ENCODE assay signal across 20 cellular contexts in the genomic region with DNA sequence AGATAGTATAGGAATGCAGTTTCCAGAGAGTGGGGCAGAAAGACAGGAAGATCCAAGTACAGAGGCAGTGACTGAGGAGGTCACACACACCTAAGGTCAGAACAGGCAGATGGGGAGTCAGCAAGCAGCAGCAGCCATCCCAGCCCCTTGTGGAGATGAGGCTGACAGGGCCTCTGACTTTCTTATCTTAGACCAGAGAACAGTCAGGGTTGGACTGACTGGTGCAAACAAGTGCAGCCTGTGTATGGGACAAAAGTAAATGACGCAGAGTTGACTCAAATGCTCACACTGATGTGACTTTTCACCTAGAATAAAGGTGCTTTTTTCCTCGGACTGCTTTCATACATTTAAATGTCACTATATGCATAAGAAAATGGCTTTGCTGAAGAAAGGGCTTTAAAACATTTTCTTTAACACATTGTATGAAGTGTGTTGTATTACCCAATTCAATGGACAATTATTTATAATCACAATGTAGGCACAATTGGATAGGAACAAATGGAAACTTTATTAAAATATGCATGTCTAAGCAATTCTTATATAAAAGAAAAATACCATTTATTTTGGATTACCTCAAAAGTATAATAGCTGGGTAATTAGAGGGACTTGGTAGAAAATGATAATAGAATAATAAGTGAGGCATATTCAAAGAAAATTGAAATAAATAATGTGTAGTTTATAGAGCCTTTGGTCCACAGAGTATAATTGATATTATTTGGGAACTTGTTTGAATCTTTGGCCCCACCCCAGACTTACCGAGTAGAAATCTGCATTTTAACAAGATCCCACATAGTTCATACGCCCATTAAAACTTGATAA.
DNase-seq lines count a peak whose midpoint lies in the region; ATAC-seq, FAIRE-seq and TF ChIP-seq lines count a peak whose summit lies in the region.
"Had no signal": no experiment of that assay in that cellular context is flagged by ENCODE, and none has a peak within 500 bp of the region (broad histone marks: within the 10 kb centered on the region; RNA-seq: fewer than 3 reads in every experiment).

No MANE protein-coding gene starts in this region.

- no peak overlapping the region for H3K9ac ChIP-seq in HepG2 (ENCODE audit: insufficient read depth, low read depth, low read length)
- no peak overlapping the region for H3K9ac ChIP-seq in neural progenitor cell
- H3K9ac ChIP-seq: BLaER1, GM23248 had no signal

- no peaks in the 10 kb centered on the region for H3K36me3 Mint-ChIP-seq in neural progenitor cell
- H3K36me3 Mint-ChIP-seq: CD14-positive monocyte; CD4-positive, alpha-beta memory T cell; IgD-negative memory B cell had no signal

- no peaks in the 10 kb centered on the region for H3K4me1 Mint-ChIP-seq in neural progenitor cell
- H3K4me1 Mint-ChIP-seq: CD14-positive monocyte; CD4-positive, alpha-beta memory T cell; IgD-negative memory B cell had no signal

- H3F3A ChIP-seq in neural progenitor cell (ENCODE audit: low read depth), result no peaks in the 10 kb centered on the region

- CTCF ChIA-PET in HepG2 (lab: Yijun Ruan, JAX; ENCODE audit: low intra/inter-chr PET ratio, low total read pairs), result no interaction called here

- no peaks in the 10 kb centered on the region for H3K79me2 ChIP-seq in HepG2 (ENCODE audit: insufficient read depth, low read length)
- no peaks in the 10 kb centered on the region for H3K79me2 ChIP-seq in neural progenitor cell (ENCODE audit: low read depth)

- FAIRE-seq in HepG2 (lab: Jason Lieb, UNC), result no peak
- FAIRE-seq: GM19239 had no signal

- TF ChIP-seq RAD21 in HepG2 (CRISPR knock-in tag; IDR thresholded peaks at IDR 0.05), result no peak

- no peak overlapping the region for H3K4me3 Mint-ChIP-seq in neural progenitor cell
- H3K4me3 Mint-ChIP-seq: CD14-positive monocyte; CD4-positive, alpha-beta memory T cell; H9; IgD-negative memory B cell had no signal

- H3K9me3 Mint-ChIP-seq in neural progenitor cell, result no peaks in the 10 kb centered on the region
- H3K9me3 Mint-ChIP-seq: H9 had no signal

- H3K27ac ChIP-seq in HepG2 (ENCODE audit: extremely low read length, insufficient read depth, low read length) (no peak overlapping the region), right lobe of liver (no peak overlapping the region), neural progenitor cell (no peak overlapping the region), spleen (no peak overlapping the region)
- H3K27ac ChIP-seq: 22Rv1, BLaER1, GM23248 had no signal

- TF ChIP-seq CTCF in HepG2 (CRISPR knock-in tag; IDR thresholded peaks at IDR 0.05), result no peak
- TF ChIP-seq CTCF in right lobe of liver (IDR thresholded peaks at IDR 0.05), result no peak
- TF ChIP-seq CTCF in neural progenitor cell (IDR thresholded peaks at IDR 0.05), result no peak
- no peak for TF ChIP-seq CTCF in spleen (IDR thresholded peaks at IDR 0.05 in 8 of 11, conservative IDR thresholded peaks at IDR 0.05 in 3 of 11)

- H3K27me3 Mint-ChIP-seq in neural progenitor cell (ENCODE audit: insufficient read depth, low read depth), result no peaks in the 10 kb centered on the region
- H3K27me3 Mint-ChIP-seq: IgD-negative memory B cell had no signal

- TF ChIP-seq EP300 in HepG2 (IDR thresholded peaks at IDR 0.05; ENCODE audit: low read depth in 2 of 2, low read length in 2 of 2) (no peak), HepG2 (CRISPR knock-in tag; IDR thresholded peaks at IDR 0.05; ENCODE audit: borderline replicate concordance) (no peak)

- intact Hi-C loops in HepG2 (cut with micrococcal nuclease; ENCODE audit: unreplicated experiment) (loop anchor here (10.0 kb wide), 1 partner anchor 688 kb away; no protein-coding TSS in a partner anchor), right lobe of liver (cut with DNase I) (no loop called here), Right ventricle myocardium inferior (cut with DNase I) (no loop called here), spleen (cut with DNase I; ENCODE audit: low total_unique reads) (no loop called here)

- WGBS in HepG2 (ENCODE audit: low lambda C conversion rate), result 0% methylated on average over 4 of the region's 4 CpGs
- WGBS in right lobe of liver (ENCODE audit: insufficient coverage, low coverage, low lambda C conversion rate, missing lambda C conversion rate), result 52% methylated on average over 4 of the region's 4 CpGs
- WGBS in spleen, 5 donors, result 70 to 89% (median 74%) methylated on average over 4 of the region's 4 CpGs

- no peaks in the 10 kb centered on the region for H3K4me1 ChIP-seq in HepG2 (ENCODE audit: insufficient read depth, low read length)
- no peaks in the 10 kb centered on the region for H3K4me1 ChIP-seq in right lobe of liver
- H3K4me1 ChIP-seq in neural progenitor cell, result no peaks in the 10 kb centered on the region
- no peaks in the 10 kb centered on the region for H3K4me1 ChIP-seq in spleen

- TF ChIP-seq POLR2A in HepG2 (IDR thresholded peaks at IDR 0.05; ENCODE audit: insufficient read depth in 1 of 2, low read depth in 2 of 2, low read length in 2 of 2) (no peak), right lobe of liver (IDR thresholded peaks at IDR 0.05) (no peak), spleen (IDR thresholded peaks at IDR 0.05) (no peak)

- H3K27ac Mint-ChIP-seq in neural progenitor cell, result no peak overlapping the region
- H3K27ac Mint-ChIP-seq: CD14-positive monocyte, IgD-negative memory B cell had no signal

- H3K4me2 ChIP-seq in HepG2 (ENCODE audit: low read depth, low read length), result no peak overlapping the region
- H3K4me2 ChIP-seq in neural progenitor cell, result no peak overlapping the region
- H3K4me2 ChIP-seq: BLaER1 had no signal

- ATAC-seq in HepG2, result no peak
- ATAC-seq in right lobe of liver, result no peak
- ATAC-seq in Right ventricle myocardium inferior, result no peak

- H3K4me3 ChIP-seq in HepG2 (replicated peaks in 1 of 3; ENCODE audit: insufficient read depth in 1 of 3, low read depth in 2 of 3, low read length in 3 of 3) (no peak overlapping the region), right lobe of liver (no peak overlapping the region), neural progenitor cell (no peak overlapping the region), spleen (no peak overlapping the region)
- H3K4me3 ChIP-seq: BLaER1, GM23248 had no signal

- H3K36me3 ChIP-seq in HepG2 (replicated peaks in 1 of 2; ENCODE audit: control insufficient read depth in 1 of 2, insufficient read depth in 2 of 2, low read length in 2 of 2) (no peaks in the 10 kb centered on the region), right lobe of liver (no peaks in the 10 kb centered on the region), neural progenitor cell (no peaks in the 10 kb centered on the region), spleen (no peaks in the 10 kb centered on the region)
- H3K36me3 ChIP-seq: BLaER1 had no signal

- H4K20me1 ChIP-seq in HepG2 (ENCODE audit: insufficient read depth, low read length) (no peaks in the 10 kb centered on the region), neural progenitor cell (ENCODE audit: low read depth) (no peaks in the 10 kb centered on the region)
- H4K20me1 ChIP-seq: BLaER1 had no signal

- POLR2A ChIA-PET in HepG2 (lab: Yijun Ruan, JAX), result no interaction called here

- in situ Hi-C loops in HepG2 (cut with HindIII; ENCODE audit: extremely low pct_ligation_motif_present, low pct_unique_long_range_greater_than_20kb), result no loop called here
- in situ Hi-C loops in SK-MEL-5 (cut with HindIII; ENCODE audit: low pct_unique_long_range_greater_than_20kb, low sequenced_read_pairs), result no loop called here

- no TSS peak for BruUV-seq in HepG2 (replicated peaks; lab: Mats Ljungman, UMichigan)

- no peaks in the 10 kb centered on the region for H3K27me3 ChIP-seq in HepG2 (ENCODE audit: control insufficient read depth in 1 of 2, insufficient read depth in 2 of 2, low read length in 2 of 2)
- no peaks in the 10 kb centered on the region for H3K27me3 ChIP-seq in right lobe of liver
- no peaks in the 10 kb centered on the region for H3K27me3 ChIP-seq in neural progenitor cell
- H3K27me3 ChIP-seq in spleen (replicated peaks in 1 of 7), result no peaks in the 10 kb centered on the region
- H3K27me3 ChIP-seq: BLaER1 had no signal

- no peak for DNase-seq in HepG2 (ENCODE audit: low spot score)
- no peak for DNase-seq in right lobe of liver
- DNase-seq in SK-MEL-5 (ENCODE audit: low read depth, low spot score), result peak; percentile 1
- DNase-seq in neural progenitor cell (ENCODE audit: low spot score), result no peak
- DNase-seq in NCI-H510A (lab: John Stamatoyannopoulos, UW), result no peak
- DNase-seq in Right ventricle myocardium inferior (ENCODE audit: missing footprints), result no peak
- no peak for DNase-seq in spleen
- DNase-seq in dedifferentiated amniotic fluid mesenchymal stem cell (ENCODE audit: extremely low spot score), result no peak
- DNase-seq: CD4-positive, alpha-beta memory T cell; DMS153; DMS79; GF-D8; GM23248; H9; KBM-7 had no signal

- no peaks in the 10 kb centered on the region for H3K9me3 ChIP-seq in HepG2 (ENCODE audit: low read length)
- H3K9me3 ChIP-seq in right lobe of liver, result no peaks in the 10 kb centered on the region
- no peaks in the 10 kb centered on the region for H3K9me3 ChIP-seq in neural progenitor cell (ENCODE audit: low read depth)
- H3K9me3 ChIP-seq in spleen, result no peaks in the 10 kb centered on the region
- H3K9me3 ChIP-seq: BLaER1 had no signal

- H2AFZ ChIP-seq in HepG2 (ENCODE audit: low read length) (no peak overlapping the region), neural progenitor cell (replicated peaks) (peak overlapping the region; percentile 52)
- H2AFZ ChIP-seq: GM23248 had no signal

TF ChIP-seq in HepG2, 621 proteins besides CTCF, POLR2A, EP300 and RAD21:
- peak; percentile 42; the same call in 1 of the 2 replicates for TF ChIP-seq MAFF (IDR thresholded peaks at IDR 0.05; ENCODE audit: low read depth, low read length)
- TF ChIP-seq ARHGAP35 (CRISPR knock-in tag; IDR thresholded peaks at IDR 0.05; ENCODE audit: borderline replicate concordance), result no peak
- TF ChIP-seq MAFK (conservative IDR thresholded peaks at IDR 0.05 in 1 of 2, IDR thresholded peaks at IDR 0.05 in 1 of 2; ENCODE audit: low read length in 2 of 2), result peak in 1 of 2 experiments; percentile 73; a peak in 3 of 4 replicates
